In genomic region chr2:170669909-170670308, GRCh38 we compare ENCODE assay signal across 8 cellular contexts. TPM values are rescaled to one million over a fixed set of nuclear protein-coding genes. Genes with fewer than 3 reads are reported as not detected.
"Had no signal": no experiment of that assay in that cellular context is flagged by ENCODE, and none has a peak within 500 bp of the region (broad histone marks: within the 10 kb centered on the region; RNA-seq: fewer than 3 reads in every experiment).

No MANE protein-coding gene starts in this region.

- DNase-seq: GDM1, GF-D8 had no signal

- FAIRE-seq: G401.6, GM12891, GM12892, GM18507, GM19239 had no signal

RNA-seq across cellular contexts. Expression of gene SP5, which starts 45.2 kb away (rescaled TPM):
- total RNA-seq: G401 had no signal
